In the genomic region with DNA sequence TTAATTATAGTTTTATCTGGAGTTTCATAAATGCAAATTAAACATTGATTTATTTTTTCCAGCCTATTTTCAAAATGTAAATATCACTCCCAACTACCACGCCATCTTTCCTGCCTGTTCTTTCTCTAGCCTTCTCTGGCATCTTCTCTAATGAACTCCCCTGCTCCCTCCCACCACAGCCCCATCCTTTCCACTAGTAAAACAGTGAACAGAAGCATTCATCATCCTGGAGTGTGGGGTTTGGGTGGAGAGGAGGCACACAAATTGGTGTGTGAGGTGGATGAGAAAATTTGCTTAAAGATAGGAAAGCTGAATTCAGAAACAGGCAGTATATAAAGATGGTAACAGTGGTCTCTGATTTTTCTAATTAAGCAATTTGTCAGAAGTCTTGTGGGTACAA, we compare ENCODE assay signal across 9 cellular contexts.
"Had no signal": no experiment of that assay in that cellular context is flagged by ENCODE, and none has a peak within 500 bp of the region (broad histone marks: within the 10 kb centered on the region; RNA-seq: fewer than 3 reads in every experiment).

No MANE protein-coding gene starts in this region.

- H3K9me3 Mint-ChIP-seq: GM23338, H9, HFFc6 had no signal

- H3K4me3 Mint-ChIP-seq: GM23338, H9, HFFc6 had no signal

- H3K4me3 ChIP-seq: GM23248, GM23338, HAP-1 had no signal

- H3K36me3 ChIP-seq: HAP-1 had no signal

- H3K9ac ChIP-seq: GM23248 had no signal

- H3K4me1 ChIP-seq: HAP-1 had no signal

- H3K4me1 Mint-ChIP-seq: GM23338, H9 had no signal

- H3K27ac ChIP-seq: GM23248 had no signal

- H3K4me2 ChIP-seq: GM23338 had no signal

- H3K9me3 ChIP-seq: HAP-1 had no signal

- H2AFZ ChIP-seq: GM23248, GM23338 had no signal

- ATAC-seq: GM23338, HCT116 had no signal

- DNase-seq: GM23248, GOT3, H7, H9, HCEC 1CT, HFFc6 had no signal

- H3K27ac Mint-ChIP-seq: GM23338, H9, HFFc6 had no signal
